15 cellular contexts compared by ENCODE assay signal in genomic region chr2:74223941-74224770, GRCh38. TPM values are rescaled to one million over a fixed set of nuclear protein-coding genes. Genes with fewer than 3 reads are reported as not detected.
DNase-seq lines count a peak whose midpoint lies in the region; ATAC-seq and TF ChIP-seq lines count a peak whose summit lies in the region.
"Had no signal": no experiment of that assay in that cellular context is flagged by ENCODE, and none has a peak within 500 bp of the region (broad histone marks: within the 10 kb centered on the region; RNA-seq: fewer than 3 reads in every experiment).

No MANE protein-coding gene starts in this region.

- H3K4me3 Mint-ChIP-seq in activated naive CD4-positive, alpha-beta T cell treated with anti-CD3 and anti-CD28 coated beads, Interleukin-2, amount 50 U/mL, for 24 hours, result no peak overlapping the region
- H3K4me3 Mint-ChIP-seq in effector memory CD8-positive, alpha-beta T cell, result no peak overlapping the region

- no peak for DNase-seq in activated naive CD4-positive, alpha-beta T cell (lab: John Stamatoyannopoulos, UW)
- DNase-seq in RKO (ENCODE audit: low spot score) (peak; percentile 53), thoracic aorta (ENCODE audit: low spot score) (no peak), UCSD-AML1 (lab: John Stamatoyannopoulos, UW; ENCODE audit: unreplicated experiment) (no peak)
- DNase-seq in effector memory CD8-positive, alpha-beta T cell, result no peak
- DNase-seq: activated CD4-positive, alpha-beta T cell treated with anti-CD3 and anti-CD28 coated beads for 1 hour; DMS 273 treated with DMSO at 0.1 percent for 48 hours; effector memory CD4-positive, alpha-beta T cell; foreskin melanocyte; NCI-H187 treated with DMSO at 0.1 percent for 48 hours; NCI-H526 had no signal

- no peaks in the 10 kb centered on the region for H3K36me3 ChIP-seq in thoracic aorta

- H3K27me3 ChIP-seq in thoracic aorta (replicated peaks; ENCODE audit: insufficient read depth), result no peaks in the 10 kb centered on the region

- H3K27me3 Mint-ChIP-seq in activated naive CD4-positive, alpha-beta T cell treated with anti-CD3 and anti-CD28 coated beads, Interleukin-2, amount 50 U/mL, for 24 hours, result no peaks in the 10 kb centered on the region
- H3K27me3 Mint-ChIP-seq in effector memory CD8-positive, alpha-beta T cell, result no peaks in the 10 kb centered on the region

- H3K9me3 ChIP-seq in thoracic aorta, result no peaks in the 10 kb centered on the region
- H3K9me3 ChIP-seq: HAP-1 had no signal

- H3K9me3 Mint-ChIP-seq in activated naive CD4-positive, alpha-beta T cell treated with anti-CD3 and anti-CD28 coated beads, Interleukin-2, amount 50 U/mL, for 24 hours, result no peaks in the 10 kb centered on the region
- H3K9me3 Mint-ChIP-seq in effector memory CD8-positive, alpha-beta T cell, result no peaks in the 10 kb centered on the region

- H3K27ac ChIP-seq in thoracic aorta, result peak overlapping the region; percentile 41 to 78

- peaks cover 24 to 34% of the 10 kb centered on the region in 2 donors for H3K4me1 ChIP-seq in thoracic aorta (ENCODE audit: control insufficient read depth in 1 of 2, low read depth in 2 of 2)
- H3K4me1 ChIP-seq: HAP-1 had no signal

- H3K4me1 Mint-ChIP-seq in activated naive CD4-positive, alpha-beta T cell treated with anti-CD3 and anti-CD28 coated beads, Interleukin-2, amount 50 U/mL, for 24 hours, result no peaks in the 10 kb centered on the region
- no peaks in the 10 kb centered on the region for H3K4me1 Mint-ChIP-seq in effector memory CD8-positive, alpha-beta T cell (ENCODE audit: low read depth in 2 of 2)

- TF ChIP-seq CTCF in thoracic aorta (IDR thresholded peaks at IDR 0.05), result no peak

- ATAC-seq in effector memory CD8-positive, alpha-beta T cell (replicated peaks), result no peak
- ATAC-seq in thoracic aorta (ENCODE audit: insufficient number of reproducible peaks, low FRiP score, low read depth) (no peak), GM19467 (IDR thresholded peaks at IDR 0.05; ENCODE audit: unreplicated experiment) (no peak), GM21786 (IDR thresholded peaks at IDR 0.05; ENCODE audit: unreplicated experiment) (no peak)

- peaks cover 6% of the 10 kb centered on the region for H3K36me3 Mint-ChIP-seq in activated naive CD4-positive, alpha-beta T cell treated with anti-CD3 and anti-CD28 coated beads, Interleukin-2, amount 50 U/mL, for 24 hours
- H3K36me3 Mint-ChIP-seq in effector memory CD8-positive, alpha-beta T cell (ENCODE audit: insufficient read depth), result peaks cover 9% of the 10 kb centered on the region

- no peak overlapping the region for H3K4me3 ChIP-seq in thoracic aorta
- H3K4me3 ChIP-seq: HAP-1 had no signal

- peak overlapping the region; percentile 19 for H3K27ac Mint-ChIP-seq in activated naive CD4-positive, alpha-beta T cell treated with anti-CD3 and anti-CD28 coated beads, Interleukin-2, amount 50 U/mL, for 24 hours
- peak overlapping the region; percentile 53 to 59 for H3K27ac Mint-ChIP-seq in effector memory CD8-positive, alpha-beta T cell

RNA-seq across cellular contexts. Expression of gene MTHFD2, which starts 25.7 kb away (rescaled TPM):
- 100 to 1,000 TPM in 1 of 2 donors, 10 to 100 TPM in 1; 93.3 to 216 TPM for total RNA-seq in thoracic aorta

RNA-seq across cellular contexts. Expression of gene MOB1A, which starts 45.5 kb away (rescaled TPM):
- total RNA-seq in thoracic aorta, result 100 to 1,000 TPM in 1 of 2 donors, 10 to 100 TPM in 1; 97.0 to 107 TPM
